In genomic region chr6:169380493-169380892, GRCh38 we compare ENCODE assay signal across 19 cellular contexts.
DNase-seq lines count a peak whose midpoint lies in the region; ATAC-seq, FAIRE-seq and TF ChIP-seq lines count a peak whose summit lies in the region.
"Had no signal": no experiment of that assay in that cellular context is flagged by ENCODE, and none has a peak within 500 bp of the region (broad histone marks: within the 10 kb centered on the region; RNA-seq: fewer than 3 reads in every experiment).

No MANE protein-coding gene starts in this region.

- CTCF ChIA-PET in HepG2 (lab: Yijun Ruan, JAX; ENCODE audit: low intra/inter-chr PET ratio, low total read pairs): no interaction called here

- FAIRE-seq in HepG2 (lab: Jason Lieb, UNC): no peak
- FAIRE-seq: G401.6, GM12892, H54 had no signal

- H3K27ac ChIP-seq in HepG2 (ENCODE audit: extremely low read length, insufficient read depth, low read length) (no peak overlapping the region), right lobe of liver (no peak overlapping the region), esophagus muscularis mucosa (replicated peaks in 1 of 4) (no peak overlapping the region), neuronal stem cell (replicated peaks; ENCODE audit: low read length) (no peak overlapping the region), neural progenitor cell (no peak overlapping the region)

- H4K91ac ChIP-seq in neuronal stem cell (ENCODE audit: low read depth, low read length, poor library complexity): no peak overlapping the region

- no TSS peak for BruUV-seq in HepG2 (replicated peaks; lab: Mats Ljungman, UMichigan)

- H3K14ac ChIP-seq in neuronal stem cell (ENCODE audit: low read length): no peak overlapping the region

- H3K4me2 ChIP-seq in HepG2 (ENCODE audit: low read depth, low read length): no peak overlapping the region
- H3K4me2 ChIP-seq in neuronal stem cell (ENCODE audit: insufficient read depth, low read length, poor library complexity, severe bottlenecking): no peak overlapping the region
- H3K4me2 ChIP-seq in neural progenitor cell: no peak overlapping the region

- no peaks in the 10 kb centered on the region for H3K4me1 ChIP-seq in HepG2 (ENCODE audit: insufficient read depth, low read length)
- no peaks in the 10 kb centered on the region for H3K4me1 ChIP-seq in right lobe of liver
- no peaks in the 10 kb centered on the region for H3K4me1 ChIP-seq in esophagus muscularis mucosa
- peaks cover 2 to 4% of the 10 kb centered on the region in 2 donors for H3K4me1 ChIP-seq in neuronal stem cell (ENCODE audit: control insufficient read depth in 2 of 2, insufficient read depth in 1 of 2, low read depth in 1 of 2, low read length in 2 of 2)
- H3K4me1 ChIP-seq in neural progenitor cell: no peaks in the 10 kb centered on the region
- H3K4me1 ChIP-seq: HAP-1 had no signal

- in situ Hi-C loops in HepG2 (cut with HindIII; ENCODE audit: extremely low pct_ligation_motif_present, low pct_unique_long_range_greater_than_20kb): no loop called here

- H3K27ac Mint-ChIP-seq in neural progenitor cell: no peak overlapping the region
- H3K27ac Mint-ChIP-seq: CD4-positive, alpha-beta memory T cell; HFFc6 had no signal

- no peaks in the 10 kb centered on the region for H3K36me3 ChIP-seq in HepG2 (replicated peaks in 1 of 2; ENCODE audit: control insufficient read depth in 1 of 2, insufficient read depth in 2 of 2, low read length in 2 of 2)
- no peaks in the 10 kb centered on the region for H3K36me3 ChIP-seq in right lobe of liver
- no peaks in the 10 kb centered on the region for H3K36me3 ChIP-seq in esophagus muscularis mucosa
- no peaks in the 10 kb centered on the region for H3K36me3 ChIP-seq in neuronal stem cell (replicated peaks in 1 of 2; ENCODE audit: control insufficient read depth in 2 of 2, insufficient read depth in 2 of 2, low read length in 2 of 2)
- H3K36me3 ChIP-seq in neural progenitor cell: no peaks in the 10 kb centered on the region
- H3K36me3 ChIP-seq: HAP-1 had no signal

- H3K27me3 Mint-ChIP-seq in neural progenitor cell (ENCODE audit: insufficient read depth, low read depth): no peaks in the 10 kb centered on the region

- no peak overlapping the region for H2BK120ac ChIP-seq in neuronal stem cell (ENCODE audit: low read depth, low read length)

- no peak for TF ChIP-seq RAD21 in HepG2 (CRISPR knock-in tag; IDR thresholded peaks at IDR 0.05)

- intact Hi-C loops in HepG2 (cut with micrococcal nuclease; ENCODE audit: unreplicated experiment): no loop called here
- intact Hi-C loops in right lobe of liver (cut with DNase I): no loop called here
- intact Hi-C loops in esophagus muscularis mucosa (cut with DNase I): no loop called here

- H4K8ac ChIP-seq in neuronal stem cell (ENCODE audit: low read depth, low read length): no peak overlapping the region

- TF ChIP-seq CTCF in HepG2 (CRISPR knock-in tag; IDR thresholded peaks at IDR 0.05) (no peak), right lobe of liver (IDR thresholded peaks at IDR 0.05) (no peak), esophagus muscularis mucosa (IDR thresholded peaks at IDR 0.05) (no peak), neural progenitor cell (IDR thresholded peaks at IDR 0.05) (no peak)

- no peak overlapping the region for H3K4me3 Mint-ChIP-seq in neural progenitor cell
- H3K4me3 Mint-ChIP-seq: CD4-positive, alpha-beta memory T cell; HFFc6 had no signal

- POLR2A ChIA-PET in HepG2 (lab: Yijun Ruan, JAX): no interaction called here

- H3K36me3 Mint-ChIP-seq in neural progenitor cell: peaks cover 4% of the 10 kb centered on the region

- H3K79me1 ChIP-seq in neuronal stem cell (ENCODE audit: low read depth, low read length): no peaks in the 10 kb centered on the region

- no peak overlapping the region for H2AFZ ChIP-seq in HepG2 (ENCODE audit: low read length)
- no peak overlapping the region for H2AFZ ChIP-seq in neuronal stem cell (ENCODE audit: low read length)
- H2AFZ ChIP-seq in neural progenitor cell (replicated peaks): no peak overlapping the region

- H4K20me1 ChIP-seq in HepG2 (ENCODE audit: insufficient read depth, low read length) (no peaks in the 10 kb centered on the region), neural progenitor cell (ENCODE audit: low read depth) (no peaks in the 10 kb centered on the region)

- H3K18ac ChIP-seq in neuronal stem cell (ENCODE audit: low read length): peak overlapping the region; percentile 40

- H3K9ac ChIP-seq in HepG2 (ENCODE audit: insufficient read depth, low read depth, low read length) (no peak overlapping the region), neuronal stem cell (ENCODE audit: low read depth, low read length, poor library complexity) (no peak overlapping the region), neural progenitor cell (no peak overlapping the region)

- no peaks in the 10 kb centered on the region for H3F3A ChIP-seq in neural progenitor cell (ENCODE audit: low read depth)

- H3K27me3 ChIP-seq in HepG2 (ENCODE audit: control insufficient read depth in 1 of 2, insufficient read depth in 2 of 2, low read length in 2 of 2) (peaks cover 1 to 14% of the 10 kb centered on the region in 2 experiments; a peak in 3 of 5 replicates), right lobe of liver (no peaks in the 10 kb centered on the region), esophagus muscularis mucosa (no peaks in the 10 kb centered on the region), neuronal stem cell (ENCODE audit: control insufficient read depth in 3 of 3, insufficient read depth in 3 of 3, low read depth in 1 of 3, low read length in 3 of 3) (peaks cover 0 to 2% (median 0%) of the 10 kb centered on the region in 3 experiments), neural progenitor cell (no peaks in the 10 kb centered on the region)

- H3K4me3 ChIP-seq in HepG2 (replicated peaks in 1 of 3; ENCODE audit: insufficient read depth in 1 of 3, low read depth in 2 of 3, low read length in 3 of 3) (no peak overlapping the region), right lobe of liver (no peak overlapping the region), esophagus muscularis mucosa (no peak overlapping the region), neuronal stem cell (ENCODE audit: low read length in 2 of 2) (no peak overlapping the region), neural progenitor cell (no peak overlapping the region)
- H3K4me3 ChIP-seq: HAP-1 had no signal

- H2BK12ac ChIP-seq in neuronal stem cell (ENCODE audit: low read length): no peak overlapping the region

- no peak overlapping the region for H3K4ac ChIP-seq in neuronal stem cell (ENCODE audit: low read length)

- TF ChIP-seq POLR2A in HepG2 (IDR thresholded peaks at IDR 0.05; ENCODE audit: insufficient read depth in 1 of 2, low read depth in 2 of 2, low read length in 2 of 2): no peak
- no peak for TF ChIP-seq POLR2A in right lobe of liver (IDR thresholded peaks at IDR 0.05)
- no peak for TF ChIP-seq POLR2A in esophagus muscularis mucosa (IDR thresholded peaks at IDR 0.05; ENCODE audit: low read depth)

- no peak overlapping the region for H2BK5ac ChIP-seq in neuronal stem cell (ENCODE audit: low read length)

- peaks cover 6% of the 10 kb centered on the region for H3K9me3 ChIP-seq in HepG2 (ENCODE audit: low read length)
- H3K9me3 ChIP-seq in right lobe of liver: no peaks in the 10 kb centered on the region
- H3K9me3 ChIP-seq in esophagus muscularis mucosa: peaks cover 0 to 2% (median 0%) of the 10 kb centered on the region in 4 donors
- H3K9me3 ChIP-seq in neuronal stem cell (replicated peaks in 1 of 2; ENCODE audit: control insufficient read depth in 2 of 2, insufficient read depth in 1 of 2, low read depth in 1 of 2, low read length in 2 of 2): peaks cover 0 to 12% of the 10 kb centered on the region in 2 donors
- no peaks in the 10 kb centered on the region for H3K9me3 ChIP-seq in neural progenitor cell (ENCODE audit: low read depth)
- H3K9me3 ChIP-seq: HAP-1 had no signal

- TF ChIP-seq EP300 in HepG2 (IDR thresholded peaks at IDR 0.05; ENCODE audit: low read depth in 2 of 2, low read length in 2 of 2): no peak
- no peak for TF ChIP-seq EP300 in HepG2 (CRISPR knock-in tag; IDR thresholded peaks at IDR 0.05; ENCODE audit: borderline replicate concordance)
- no peak for TF ChIP-seq EP300 in esophagus muscularis mucosa (IDR thresholded peaks at IDR 0.05)

- DNase-seq in HepG2 (ENCODE audit: low spot score): no peak
- no peak for DNase-seq in right lobe of liver
- peak; percentile 72 for DNase-seq in esophagus muscularis mucosa (ENCODE audit: extremely low spot score)
- DNase-seq in neuronal stem cell (ENCODE audit: low spot score): no peak
- DNase-seq in DMS 273 (lab: John Stamatoyannopoulos, UW; ENCODE audit: unreplicated experiment): no peak
- DNase-seq in neural progenitor cell (ENCODE audit: low spot score): no peak
- DNase-seq in NCI-H1930 (lab: John Stamatoyannopoulos, UW): no peak
- DNase-seq: C1 segment of cervical spinal cord; Calu3; CD4-positive, alpha-beta memory T cell; COR-L47; DMS153; DND-41; GOT3; HFFc6 had no signal

- H2BK15ac ChIP-seq in neuronal stem cell (ENCODE audit: low read length): no peak overlapping the region

- H3K79me2 ChIP-seq in HepG2 (ENCODE audit: insufficient read depth, low read length) (no peaks in the 10 kb centered on the region), neural progenitor cell (ENCODE audit: low read depth) (no peaks in the 10 kb centered on the region)

- 18% methylated on average over 8 of the region's 8 CpGs for WGBS in HepG2 (ENCODE audit: low lambda C conversion rate)
- 11% methylated on average over 2 of the region's 8 CpGs for WGBS in right lobe of liver (ENCODE audit: insufficient coverage, low coverage, low lambda C conversion rate, missing lambda C conversion rate)
- WGBS in esophagus muscularis mucosa: 75% methylated on average over 7 of the region's 8 CpGs
- no CpG with 5 or more reads among the region's 8 CpGs for WGBS in neuronal stem cell (ENCODE audit: extremely low coverage in 2 of 2, insufficient read length in 2 of 2, insufficient replicate concordance in 1 of 2), 2 donors

- peaks cover 9% of the 10 kb centered on the region for H3K4me1 Mint-ChIP-seq in neural progenitor cell
- H3K4me1 Mint-ChIP-seq: CD4-positive, alpha-beta memory T cell had no signal

- no peak for ATAC-seq in HepG2
- no peak for ATAC-seq in right lobe of liver

- no peak overlapping the region for H2AK5ac ChIP-seq in neuronal stem cell (ENCODE audit: low read depth, low read length)

- H3K23ac ChIP-seq in neuronal stem cell (ENCODE audit: low read depth, low read length, poor library complexity): no peak overlapping the region

- H3K9me3 Mint-ChIP-seq in neural progenitor cell: peaks cover 15% of the 10 kb centered on the region

TF ChIP-seq in HepG2, 621 proteins besides CTCF, POLR2A, EP300 and RAD21 (continues in another document):
- no peak for TF ChIP-seq ZNF576 (CRISPR knock-in tag; IDR thresholded peaks at IDR 0.05)
